ENCODE assay signal across 9 cellular contexts in genomic region chr1:177185209-177185608, GRCh38. TPM values are rescaled to one million over a fixed set of nuclear protein-coding genes. Genes with fewer than 3 reads are reported as not detected.
A peak's percentile ranks its signal among the peaks of the same experiment; 100 is the strongest.
DNase-seq lines count a peak whose midpoint lies in the region; ATAC-seq, FAIRE-seq and TF ChIP-seq lines count a peak whose summit lies in the region.
"Had no signal": no experiment of that assay in that cellular context is flagged by ENCODE, and none has a peak within 500 bp of the region (broad histone marks: within the 10 kb centered on the region; RNA-seq: fewer than 3 reads in every experiment).

No MANE protein-coding gene starts in this region.

- H3K4me2 ChIP-seq in HepG2 (ENCODE audit: low read depth, low read length) = no peak overlapping the region

- no peak for TF ChIP-seq POLR2A in HepG2 (IDR thresholded peaks at IDR 0.05; ENCODE audit: insufficient read depth in 1 of 2, low read depth in 2 of 2, low read length in 2 of 2)

- peak; percentile 37 for TF ChIP-seq CTCF in liver (IDR thresholded peaks at IDR 0.05; ENCODE audit: low read depth, low read length, missing input control)
- no peak for TF ChIP-seq CTCF in HepG2 (CRISPR knock-in tag; IDR thresholded peaks at IDR 0.05)

- no peak overlapping the region for H3K4me3 ChIP-seq in liver (ENCODE audit: low read depth in 1 of 3, low read length in 3 of 3)
- no peak overlapping the region for H3K4me3 ChIP-seq in HepG2 (replicated peaks in 1 of 3; ENCODE audit: insufficient read depth in 1 of 3, low read depth in 2 of 3, low read length in 3 of 3)

- H3K79me2 ChIP-seq in HepG2 (ENCODE audit: insufficient read depth, low read length) = no peaks in the 10 kb centered on the region

- CTCF ChIA-PET in HepG2 (lab: Yijun Ruan, JAX; ENCODE audit: low intra/inter-chr PET ratio, low total read pairs) = no interaction called here

- intact Hi-C loops in HepG2 (cut with micrococcal nuclease; ENCODE audit: unreplicated experiment) = no loop called here

- no peak overlapping the region for H2AFZ ChIP-seq in HepG2 (ENCODE audit: low read length)

- H3K27ac ChIP-seq in liver (ENCODE audit: low read depth in 1 of 2, low read length in 2 of 2) (no peak overlapping the region), HepG2 (ENCODE audit: extremely low read length, insufficient read depth, low read length) (no peak overlapping the region)

- H3K27me3 ChIP-seq in liver (ENCODE audit: control insufficient read depth in 4 of 4, insufficient read depth in 4 of 4, low read length in 3 of 4) (no peaks in the 10 kb centered on the region), HepG2 (ENCODE audit: control insufficient read depth in 1 of 2, insufficient read depth in 2 of 2, low read length in 2 of 2) (peaks cover 3 to 12% of the 10 kb centered on the region in 2 experiments; a peak in 3 of 5 replicates)

- DNase-seq in HepG2 (ENCODE audit: low spot score) = no peak
- peak; percentile 20 for DNase-seq in foreskin melanocyte
- DNase-seq in NCI-H187 treated with DMSO at 0.1 percent for 48 hours (lab: John Stamatoyannopoulos, UW) = no peak
- no peak for DNase-seq in NCI-H146 (lab: John Stamatoyannopoulos, UW)
- no peak for DNase-seq in NK-92 treated with Interleukin-12 subunit alpha and Interleukin-12 subunit beta, amount 100 ng/mL, for 24 hours (lab: John Stamatoyannopoulos, UW)
- DNase-seq: natural killer cell had no signal

- POLR2A ChIA-PET in HepG2 (lab: Yijun Ruan, JAX) = no interaction called here

- ATAC-seq in HepG2 = no peak
- ATAC-seq in GM21381 (IDR thresholded peaks at IDR 0.05; ENCODE audit: unreplicated experiment) = no peak
- ATAC-seq: natural killer cell had no signal

- 78% methylated on average over 5 of the region's 5 CpGs for whole genome bisulfite sequencing in liver
- 19% methylated on average over 5 of the region's 5 CpGs for WGBS in HepG2 (ENCODE audit: low lambda C conversion rate)

- H4K20me1 ChIP-seq in HepG2 (ENCODE audit: insufficient read depth, low read length) = no peaks in the 10 kb centered on the region

- no peak for FAIRE-seq in HepG2 (lab: Jason Lieb, UNC)
- peak; percentile 87 for FAIRE-seq in TTC549 (lab: Jason Lieb, UNC)

- no peak for TF ChIP-seq RAD21 in liver (IDR thresholded peaks at IDR 0.05)
- no peak for TF ChIP-seq RAD21 in HepG2 (CRISPR knock-in tag; IDR thresholded peaks at IDR 0.05)

- H3K9me3 ChIP-seq in liver (ENCODE audit: control insufficient read depth in 4 of 4, low read length in 3 of 4) (no peaks in the 10 kb centered on the region), HepG2 (ENCODE audit: low read length) (0 out of 2 replicates have a peak, but pooled peaks cover 5% of the 10 kb centered on the region)

- in situ Hi-C loops in HepG2 (cut with HindIII; ENCODE audit: extremely low pct_ligation_motif_present, low pct_unique_long_range_greater_than_20kb) = no loop called here

- H3K9ac ChIP-seq in liver (ENCODE audit: low read depth in 1 of 2, low read length in 2 of 2) (no peak overlapping the region), HepG2 (ENCODE audit: insufficient read depth, low read depth, low read length) (no peak overlapping the region)

- TF ChIP-seq EP300 in HepG2 (IDR thresholded peaks at IDR 0.05; ENCODE audit: low read depth in 2 of 2, low read length in 2 of 2) (no peak), HepG2 (CRISPR knock-in tag; IDR thresholded peaks at IDR 0.05; ENCODE audit: borderline replicate concordance) (no peak)

- peaks cover 0 to 9% (median 6%) of the 10 kb centered on the region in 4 donors for H3K4me1 ChIP-seq in liver (ENCODE audit: control insufficient read depth in 4 of 4, insufficient read depth in 4 of 4, low read length in 3 of 4)
- H3K4me1 ChIP-seq in HepG2 (ENCODE audit: insufficient read depth, low read length) = 0 out of 2 replicates have a peak, but pooled peaks cover 8% of the 10 kb centered on the region

- no TSS peak for BruUV-seq in HepG2 (replicated peaks; lab: Mats Ljungman, UMichigan)

- H3K36me3 ChIP-seq in liver (ENCODE audit: control insufficient read depth in 4 of 4, insufficient read depth in 3 of 4, low read depth in 1 of 4, low read length in 3 of 4) = no peaks in the 10 kb centered on the region
- H3K36me3 ChIP-seq in HepG2 (replicated peaks in 1 of 2; ENCODE audit: control insufficient read depth in 1 of 2, insufficient read depth in 2 of 2, low read length in 2 of 2) = no peaks in the 10 kb centered on the region

TF ChIP-seq in liver, 16 proteins besides CTCF, POLR2A, EP300 and RAD21 (continues in another document):
- TF ChIP-seq GABPA (IDR thresholded peaks at IDR 0.05 in 1 of 2, conservative IDR thresholded peaks at IDR 0.05 in 1 of 2) (no peak), TAF1 (conservative IDR thresholded peaks at IDR 0.05) (no peak)

TF ChIP-seq in HepG2, 621 proteins besides CTCF, POLR2A, EP300 and RAD21 (continues in another document):
- TF ChIP-seq PCBP1 (IDR thresholded peaks at IDR 0.05; ENCODE audit: borderline replicate concordance, low read depth, low read length) (no peak), ZNF17 (CRISPR knock-in tag; IDR thresholded peaks at IDR 0.05) (no peak)
- TF ChIP-seq, protein P1, sequence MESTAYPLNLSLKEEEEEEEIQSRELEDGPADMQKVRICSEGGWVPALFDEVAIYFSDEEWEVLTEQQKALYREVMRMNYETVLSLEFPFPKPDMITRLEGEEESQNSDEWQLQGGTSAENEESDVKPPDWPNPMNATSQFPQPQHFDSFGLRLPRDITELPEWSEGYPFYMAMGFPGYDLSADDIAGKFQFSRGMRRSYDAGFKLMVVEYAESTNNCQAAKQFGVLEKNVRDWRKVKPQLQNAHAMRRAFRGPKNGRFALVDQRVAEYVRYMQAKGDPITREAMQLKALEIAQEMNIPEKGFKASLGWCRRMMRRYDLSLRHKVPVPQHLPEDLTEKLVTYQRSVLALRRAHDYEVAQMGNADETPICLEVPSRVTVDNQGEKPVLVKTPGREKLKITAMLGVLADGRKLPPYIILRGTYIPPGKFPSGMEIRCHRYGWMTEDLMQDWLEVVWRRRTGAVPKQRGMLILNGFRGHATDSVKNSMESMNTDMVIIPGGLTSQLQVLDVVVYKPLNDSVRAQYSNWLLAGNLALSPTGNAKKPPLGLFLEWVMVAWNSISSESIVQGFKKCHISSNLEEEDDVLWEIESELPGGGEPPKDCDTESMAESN (CRISPR knock-in tag; conservative IDR thresholded peaks at IDR 0.05) = no peak

RNA-seq across cellular contexts. Expression of gene BRINP2, which starts 14.5 kb away (rescaled TPM):
- total RNA-seq in liver = under 1 TPM; 0.05 to 0.75 TPM
- polyA plus RNA-seq in liver = under 1 TPM; 0.10 to 0.61 TPM
- 0.07 and 0.20 TPM in 2 replicates for total RNA-seq in HepG2 (2016; rRNA removed; fragmentation: Illumina TruSeq; extraction: Trizol)
- total RNA-seq in HepG2 (2016; cell fraction: cytosol; rRNA removed; fragmentation: Illumina TruSeq; extraction: Trizol; ENCODE audit: low read depth) = not detected in 2 replicates
- 0.13 and 0.62 TPM in 2 replicates for total RNA-seq in HepG2 (2016; cell fraction: insoluble cytoplasmic fraction; rRNA removed; fragmentation: Illumina TruSeq; extraction: Trizol)
- total RNA-seq in HepG2 (2016; cell fraction: membrane; rRNA removed; fragmentation: Illumina TruSeq; extraction: Trizol) = 0.28 TPM in 1 of 2 replicates, not detected in the other
- 0.62 and 1.7 TPM in 2 replicates for total RNA-seq in HepG2 (2016; cell fraction: nucleus; rRNA removed; fragmentation: Illumina TruSeq; extraction: Trizol)
- polyA plus RNA-seq in HepG2 (2011; rRNA removed) = 0.08 and 0.17 TPM in 2 replicates
- 0.04 and 0.10 TPM in 2 replicates for polyA plus RNA-seq in HepG2 (2011; cell fraction: cytosol; rRNA removed)
- 0.06 and 0.52 TPM in 2 replicates for polyA plus RNA-seq in HepG2 (2011; cell fraction: nucleus; rRNA removed)
- not detected in 2 replicates for polyA plus RNA-seq in HepG2 (2012)
- not detected in 2 replicates for polyA plus RNA-seq in HepG2 (2016; cell fraction: cytosol; fragmentation: Illumina TruSeq; extraction: Trizol; ENCODE audit: low read depth)
- 0.12 TPM in 1 of 2 replicates, not detected in the other for polyA plus RNA-seq in HepG2 (2016; cell fraction: insoluble cytoplasmic fraction; fragmentation: Illumina TruSeq; extraction: Trizol; ENCODE audit: low read depth)
- 0.05 TPM in 1 of 2 replicates, not detected in the other for polyA plus RNA-seq in HepG2 (2016; cell fraction: membrane; fragmentation: Illumina TruSeq; extraction: Trizol; ENCODE audit: low read depth)
- 0.24 TPM in 1 of 2 replicates, not detected in the other for polyA plus RNA-seq in HepG2 (2016; cell fraction: nucleus; fragmentation: Illumina TruSeq; extraction: Trizol; ENCODE audit: insufficient read depth, low read depth)
- 0.30 TPM in 1 of 2 replicates, not detected in the other for polyA minus RNA-seq in HepG2 (2011; rRNA and poly(A)+ RNA removed; ENCODE audit: low replicate concordance)
- polyA minus RNA-seq in HepG2 (2011; cell fraction: cytosol; rRNA and poly(A)+ RNA removed) = not detected in 2 replicates
- not detected in 2 replicates for polyA minus RNA-seq in HepG2 (2011; cell fraction: nucleus; rRNA and poly(A)+ RNA removed)
- total RNA-seq: natural killer cell had no signal

RNA-seq across cellular contexts. Expression of gene ASTN1, which starts 20.7 kb away (rescaled TPM):
- total RNA-seq in liver (under 1 TPM; 0.25 to 0.28 TPM), HepG2 (2016; rRNA removed; fragmentation: Illumina TruSeq; extraction: Trizol) (not detected in 2 replicates)
- polyA plus RNA-seq in liver (under 1 TPM; 0.10 TPM), HepG2 (2011; rRNA removed) (not detected in 2 replicates)
- total RNA-seq in HepG2 (2016; cell fraction: cytosol; rRNA removed; fragmentation: Illumina TruSeq; extraction: Trizol; ENCODE audit: low read depth) = not detected in 2 replicates
- not detected in 2 replicates for total RNA-seq in HepG2 (2016; cell fraction: insoluble cytoplasmic fraction; rRNA removed; fragmentation: Illumina TruSeq; extraction: Trizol)
- not detected in 2 replicates for total RNA-seq in HepG2 (2016; cell fraction: membrane; rRNA removed; fragmentation: Illumina TruSeq; extraction: Trizol)
- total RNA-seq in HepG2 (2016; cell fraction: nucleus; rRNA removed; fragmentation: Illumina TruSeq; extraction: Trizol) = not detected in 2 replicates
- not detected in 2 replicates for polyA plus RNA-seq in HepG2 (2011; cell fraction: cytosol; rRNA removed)
- not detected in 2 replicates for polyA plus RNA-seq in HepG2 (2011; cell fraction: nucleus; rRNA removed)
- polyA plus RNA-seq in HepG2 (2012) = not detected in 2 replicates
- polyA plus RNA-seq in HepG2 (2016; cell fraction: cytosol; fragmentation: Illumina TruSeq; extraction: Trizol; ENCODE audit: low read depth) = not detected in 2 replicates
- not detected in 2 replicates for polyA plus RNA-seq in HepG2 (2016; cell fraction: insoluble cytoplasmic fraction; fragmentation: Illumina TruSeq; extraction: Trizol; ENCODE audit: low read depth)
- polyA plus RNA-seq in HepG2 (2016; cell fraction: membrane; fragmentation: Illumina TruSeq; extraction: Trizol; ENCODE audit: low read depth) = not detected in 2 replicates
- not detected in 2 replicates for polyA plus RNA-seq in HepG2 (2016; cell fraction: nucleus; fragmentation: Illumina TruSeq; extraction: Trizol; ENCODE audit: insufficient read depth, low read depth)
- polyA minus RNA-seq in HepG2 (2011; rRNA and poly(A)+ RNA removed; ENCODE audit: low replicate concordance) = not detected in 2 replicates
- polyA minus RNA-seq in HepG2 (2011; cell fraction: cytosol; rRNA and poly(A)+ RNA removed) = not detected in 2 replicates
- not detected in 2 replicates for polyA minus RNA-seq in HepG2 (2011; cell fraction: nucleus; rRNA and poly(A)+ RNA removed)
- total RNA-seq: natural killer cell had no signal
